In the genomic region with DNA sequence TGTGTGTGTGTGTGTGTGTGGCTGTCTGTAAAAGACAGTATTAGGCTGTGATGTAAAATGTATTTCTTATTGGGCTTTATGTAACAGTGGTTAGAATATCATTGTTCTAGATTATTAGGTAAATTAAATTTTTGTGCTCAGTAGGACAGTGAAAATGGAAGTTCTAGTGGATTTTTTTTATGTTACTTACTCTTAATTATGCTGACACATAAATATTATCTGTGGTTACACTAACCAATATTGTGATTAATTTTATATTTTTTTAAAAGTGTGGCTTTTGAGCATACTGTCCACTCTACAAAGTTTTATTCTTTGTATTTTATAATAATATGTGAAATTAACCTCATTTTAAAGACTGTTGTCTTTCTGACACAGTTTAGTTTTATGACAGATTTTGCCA, we compare ENCODE assay signal across 2 cellular contexts.
A peak's percentile ranks its signal among the peaks of the same experiment; 100 is the strongest.
TF ChIP-seq lines count a peak whose summit lies in the region.

No MANE protein-coding gene starts in this region.

TF ChIP-seq in HepG2, 621 proteins besides CTCF, POLR2A, EP300 and RAD21:
- TF ChIP-seq ZNF564 (CRISPR knock-in tag; IDR thresholded peaks at IDR 0.05) (no peak), ZMAT5 (CRISPR knock-in tag; IDR thresholded peaks at IDR 0.05; ENCODE audit: borderline replicate concordance, low read depth) (no peak), MTA3 (CRISPR knock-in tag; IDR thresholded peaks at IDR 0.05) (no peak), ZNF10 (CRISPR knock-in tag; IDR thresholded peaks at IDR 0.05; ENCODE audit: borderline replicate concordance, low read depth) (no peak), CBX2 (IDR thresholded peaks at IDR 0.05; ENCODE audit: low read depth, low read length) (no peak), CBX2 (CRISPR knock-in tag; IDR thresholded peaks at IDR 0.05; ENCODE audit: low read depth) (no peak), ZNF780A (CRISPR knock-in tag; IDR thresholded peaks at IDR 0.05) (no peak), MAFK (conservative IDR thresholded peaks at IDR 0.05 in 1 of 2, IDR thresholded peaks at IDR 0.05 in 1 of 2; ENCODE audit: low read length in 2 of 2) (peak; percentile 17 to 73; a peak in 2 of 4 replicates), SAFB2 (CRISPR knock-in tag; IDR thresholded peaks at IDR 0.05; ENCODE audit: borderline replicate concordance, low read depth) (no peak), NCOA2 (CRISPR knock-in tag; IDR thresholded peaks at IDR 0.05) (no peak), MAFF (IDR thresholded peaks at IDR 0.05; ENCODE audit: low read depth, low read length) (peak; percentile 30; the same call in 1 of the 2 replicates)

TF ChIP-seq in K562, 482 proteins besides CTCF, POLR2A, EP300 and RAD21:
- peak; percentile 32; the same call in 1 of the 2 replicates for TF ChIP-seq C11orf30 (IDR thresholded peaks at IDR 0.05; ENCODE audit: low read depth)
- peak; percentile 68 for TF ChIP-seq ZNF316 (IDR thresholded peaks at IDR 0.05)
- no peak for TF ChIP-seq ZNF436 (CRISPR knock-in tag; IDR thresholded peaks at IDR 0.05)
- no peak for TF ChIP-seq PPARD (CRISPR knock-in tag; IDR thresholded peaks at IDR 0.05)
- TF ChIP-seq RBM25 (IDR thresholded peaks at IDR 0.05; ENCODE audit: low read depth, low read length, severe bottlenecking) = no peak
- no peak for TF ChIP-seq ZNF445 (CRISPR knock-in tag; IDR thresholded peaks at IDR 0.05; ENCODE audit: low read depth)
- no peak for TF ChIP-seq TAF1 (IDR thresholded peaks at IDR 0.05; ENCODE audit: control insufficient read depth, extremely low read depth, insufficient read depth, low read length, severe bottlenecking)
- no peak for TF ChIP-seq FOXP4 (CRISPR knock-in tag; IDR thresholded peaks at IDR 0.05; ENCODE audit: borderline replicate concordance)
- no peak for TF ChIP-seq POU5F1 (IDR thresholded peaks at IDR 0.05; ENCODE audit: borderline replicate concordance, low read depth, low read length, partially characterized antibody)
- no peak for TF ChIP-seq KLF10 (CRISPR knock-in tag; IDR thresholded peaks at IDR 0.05)
- TF ChIP-seq, protein P1, sequence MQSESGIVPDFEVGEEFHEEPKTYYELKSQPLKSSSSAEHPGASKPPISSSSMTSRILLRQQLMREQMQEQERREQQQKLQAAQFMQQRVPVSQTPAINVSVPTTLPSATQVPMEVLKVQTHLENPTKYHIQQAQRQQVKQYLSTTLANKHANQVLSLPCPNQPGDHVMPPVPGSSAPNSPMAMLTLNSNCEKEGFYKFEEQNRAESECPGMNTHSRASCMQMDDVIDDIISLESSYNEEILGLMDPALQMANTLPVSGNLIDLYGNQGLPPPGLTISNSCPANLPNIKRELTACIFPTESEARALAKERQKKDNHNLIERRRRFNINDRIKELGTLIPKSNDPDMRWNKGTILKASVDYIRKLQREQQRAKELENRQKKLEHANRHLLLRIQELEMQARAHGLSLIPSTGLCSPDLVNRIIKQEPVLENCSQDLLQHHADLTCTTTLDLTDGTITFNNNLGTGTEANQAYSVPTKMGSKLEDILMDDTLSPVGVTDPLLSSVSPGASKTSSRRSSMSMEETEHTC (IDR thresholded peaks at IDR 0.05) = no peak
- TF ChIP-seq SMAD3 (CRISPR knock-in tag; conservative IDR thresholded peaks at IDR 0.05) = no peak
- TF ChIP-seq EHMT2 (IDR thresholded peaks at IDR 0.05) = no peak
